Comparison of ENCODE assay signal across 1 cellular context in genomic region chr12:90965204-90965603, GRCh38.
TF ChIP-seq lines count a peak whose summit lies in the region.

No MANE protein-coding gene starts in this region.

TF ChIP-seq in SK-N-SH, 30 proteins besides CTCF, POLR2A, EP300 and RAD21 (continued from another document):
- TF ChIP-seq, protein P1, sequence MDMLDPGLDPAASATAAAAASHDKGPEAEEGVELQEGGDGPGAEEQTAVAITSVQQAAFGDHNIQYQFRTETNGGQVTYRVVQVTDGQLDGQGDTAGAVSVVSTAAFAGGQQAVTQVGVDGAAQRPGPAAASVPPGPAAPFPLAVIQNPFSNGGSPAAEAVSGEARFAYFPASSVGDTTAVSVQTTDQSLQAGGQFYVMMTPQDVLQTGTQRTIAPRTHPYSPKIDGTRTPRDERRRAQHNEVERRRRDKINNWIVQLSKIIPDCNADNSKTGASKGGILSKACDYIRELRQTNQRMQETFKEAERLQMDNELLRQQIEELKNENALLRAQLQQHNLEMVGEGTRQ (IDR thresholded peaks at IDR 0.05; ENCODE audit: borderline replicate concordance, low read depth, low read length): no peak
